In the genomic region with DNA sequence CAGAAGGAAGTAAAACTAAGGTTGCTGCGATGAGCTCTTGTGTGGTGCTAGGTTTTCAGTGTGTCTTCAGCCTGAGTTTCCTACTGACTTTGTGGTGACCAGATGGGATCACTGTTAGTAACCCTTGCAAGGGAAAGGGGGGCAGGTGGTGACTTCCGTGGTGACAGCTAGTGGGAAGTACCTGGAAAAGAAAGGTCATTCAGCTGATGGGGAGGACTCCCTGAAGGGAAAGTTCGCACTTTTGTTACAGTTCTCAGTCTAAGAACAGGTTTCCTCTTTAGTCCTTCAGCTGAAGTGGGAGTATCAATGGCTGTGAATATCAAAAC, we compare ENCODE assay signal across 10 cellular contexts. TPM values are rescaled to one million over a fixed set of nuclear protein-coding genes. Genes with fewer than 3 reads are reported as not detected.
DNase-seq lines count a peak whose midpoint lies in the region; ATAC-seq and TF ChIP-seq lines count a peak whose summit lies in the region.
"Had no signal": no experiment of that assay in that cellular context is flagged by ENCODE, and none has a peak within 500 bp of the region (broad histone marks: within the 10 kb centered on the region; RNA-seq: fewer than 3 reads in every experiment).

No MANE protein-coding gene starts in this region.

- H3K36me3 ChIP-seq in suprapubic skin, result peaks cover under 1% of the 10 kb centered on the region

- H3K36me3 Mint-ChIP-seq in T-helper 17 cell (ENCODE audit: low read depth), result no peaks in the 10 kb centered on the region
- peaks cover 33% of the 10 kb centered on the region for H3K36me3 Mint-ChIP-seq in effector memory CD8-positive, alpha-beta T cell (ENCODE audit: insufficient read depth)

- ATAC-seq in T-helper 17 cell (no peak), HG03342 (IDR thresholded peaks at IDR 0.05; ENCODE audit: unreplicated experiment) (no peak), GM19328 (IDR thresholded peaks at IDR 0.05; ENCODE audit: unreplicated experiment) (no peak)
- no peak for ATAC-seq in effector memory CD8-positive, alpha-beta T cell (replicated peaks)

- no peak for TF ChIP-seq CTCF in suprapubic skin (IDR thresholded peaks at IDR 0.05)

- H3K4me1 ChIP-seq in suprapubic skin, result peaks cover 22% of the 10 kb centered on the region

- no peak for TF ChIP-seq POLR2A in suprapubic skin (IDR thresholded peaks at IDR 0.05)

- H3K27me3 Mint-ChIP-seq in T-helper 17 cell, result no peaks in the 10 kb centered on the region
- no peaks in the 10 kb centered on the region for H3K27me3 Mint-ChIP-seq in effector memory CD8-positive, alpha-beta T cell

- H3K9me3 ChIP-seq in T-helper 17 cell (ENCODE audit: control insufficient read depth, low read length, poor library complexity, severe bottlenecking), result no peaks in the 10 kb centered on the region
- H3K9me3 ChIP-seq in suprapubic skin, result no peaks in the 10 kb centered on the region
- H3K9me3 ChIP-seq: MG63 had no signal

- H3K4me3 ChIP-seq in suprapubic skin, result peak overlapping the region; percentile 99
- H3K4me3 ChIP-seq: MG63 had no signal

- peak overlapping the region; percentile 98 for H3K4me3 Mint-ChIP-seq in T-helper 17 cell
- H3K4me3 Mint-ChIP-seq in effector memory CD8-positive, alpha-beta T cell, result peak overlapping the region; percentile 80 to 84

- H3K27ac Mint-ChIP-seq in T-helper 17 cell, result peak overlapping the region; percentile 88
- peak overlapping the region; percentile 74 for H3K27ac Mint-ChIP-seq in effector memory CD8-positive, alpha-beta T cell

- no peaks in the 10 kb centered on the region for H3K27me3 ChIP-seq in suprapubic skin
- H3K27me3 ChIP-seq: MG63 had no signal

- H3K4me1 Mint-ChIP-seq in T-helper 17 cell, result peaks cover 26% of the 10 kb centered on the region
- H3K4me1 Mint-ChIP-seq in effector memory CD8-positive, alpha-beta T cell (ENCODE audit: low read depth in 2 of 2), result peaks cover 23 to 30% of the 10 kb centered on the region in 2 donors

- TF ChIP-seq EP300 in suprapubic skin (IDR thresholded peaks at IDR 0.05), result no peak

- DNase-seq in activated effector memory CD4-positive, alpha-beta T cell treated with anti-CD3 and anti-CD28 coated beads, Interleukin-2, amount 50 U/mL, for 16 hours, result peak; percentile 66
- DNase-seq in activated effector memory CD4-positive, alpha-beta T cell treated with Interleukin-2 at 50 U/mL for 16 hours, result no peak
- DNase-seq in T-helper 17 cell, result no peak
- DNase-seq in effector memory CD8-positive, alpha-beta T cell, result no peak
- no peak for DNase-seq in suprapubic skin (ENCODE audit: low spot score in 2 of 2)
- DNase-seq in NCI-H2029 (lab: John Stamatoyannopoulos, UW), result no peak
- DNase-seq: H7, MG63 had no signal

- H3K9me3 Mint-ChIP-seq in effector memory CD8-positive, alpha-beta T cell, result no peaks in the 10 kb centered on the region

- no peak overlapping the region for H3K27ac ChIP-seq in suprapubic skin

- WGBS in suprapubic skin, result 33% methylated on average over 3 of the region's 3 CpGs

RNA-seq across cellular contexts. Expression of gene ATP6V0A2, which starts 2.1 kb away (rescaled TPM):
- total RNA-seq in T-helper 17 cell (10 to 100 TPM; 34.9 to 38.3 TPM), suprapubic skin (10 to 100 TPM; 30.0 to 64.4 (median 37.9) TPM)

RNA-seq across cellular contexts. Expression of gene TCTN2, which starts 43.4 kb away (rescaled TPM):
- total RNA-seq in T-helper 17 cell (1 to 10 TPM; 5.1 to 6.0 TPM), suprapubic skin (10 to 100 TPM; 10.2 to 31.9 (median 16.0) TPM)

RNA-seq across cellular contexts. Expression of gene DNAH10, which starts 47.8 kb away (rescaled TPM):
- total RNA-seq in T-helper 17 cell, result under 1 TPM; 0.08 to 0.25 TPM
- 1 to 10 TPM in 1 of 4 donors, under 1 TPM in 2, not detected in 1; 0.13 to 1.2 (median 0.19) TPM for total RNA-seq in suprapubic skin
